8 cellular contexts compared by ENCODE assay signal in the genomic region with DNA sequence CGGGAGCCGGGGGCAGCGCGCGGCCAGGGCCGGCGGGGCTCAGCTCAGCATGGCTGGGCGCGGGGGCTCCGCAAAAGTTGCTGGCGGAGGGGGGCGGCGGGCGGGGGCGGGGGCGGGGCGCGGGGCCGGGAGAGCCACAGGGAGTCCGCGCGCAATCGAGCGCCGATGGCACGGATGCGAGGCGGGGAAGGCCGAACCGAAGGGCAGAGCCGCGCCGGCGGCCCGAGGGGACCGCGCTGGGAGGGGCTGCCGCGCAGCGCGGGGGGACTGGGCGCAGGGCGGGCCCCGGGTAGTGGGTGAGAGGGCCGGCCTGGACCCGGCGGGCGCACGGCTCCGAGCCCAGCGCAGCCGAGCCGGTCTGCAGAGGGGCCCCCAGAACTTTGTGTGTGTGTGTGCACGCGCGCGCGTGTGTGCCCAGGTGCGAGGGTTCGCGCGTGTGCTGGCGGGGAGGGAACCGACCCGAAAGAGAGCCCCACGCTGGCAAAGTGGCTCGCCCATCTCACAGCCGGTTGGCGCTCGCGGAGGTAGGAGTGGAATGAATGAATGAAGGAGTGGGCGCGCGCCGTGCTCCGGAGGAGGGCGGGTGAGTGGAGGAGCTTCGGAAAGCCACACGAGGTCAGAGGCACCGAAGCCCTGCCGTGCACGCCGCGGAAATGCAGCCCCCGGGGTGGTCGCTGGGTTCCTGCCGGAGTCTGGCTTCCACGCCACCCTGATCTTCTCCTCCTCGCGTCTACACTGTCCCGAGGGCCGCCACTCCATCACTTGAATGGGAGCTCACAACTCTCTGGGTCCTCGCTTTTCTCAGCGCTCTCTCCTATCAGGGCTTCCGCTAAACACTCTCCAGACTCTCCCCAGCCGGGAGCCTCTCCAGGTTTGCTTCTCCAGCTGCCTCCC. TPM values are rescaled to one million over a fixed set of nuclear protein-coding genes. Genes with fewer than 3 reads are reported as not detected.
DNase-seq lines count a peak whose midpoint lies in the region; ATAC-seq and TF ChIP-seq lines count a peak whose summit lies in the region.

A gene (minus strand): TSS at position 51 of the 894 bp plus-strand sequence. CDS start 375 bp downstream, outside the sequence.

- peaks cover 22 to 23% of the 10 kb centered on the region in 2 experiments for H3K4me1 ChIP-seq in SK-N-SH (ENCODE audit: control insufficient read depth in 1 of 2, insufficient read depth in 2 of 2, low read depth in 1 of 2, low read length in 1 of 2)
- peaks cover 39 to 40% of the 10 kb centered on the region in 2 experiments for H3K4me1 ChIP-seq in neutrophil (ENCODE audit: control insufficient read depth in 1 of 2, insufficient read depth in 1 of 2, low read depth in 1 of 2, low read length in 1 of 2)

- H3K4me2 ChIP-seq in SK-N-SH: peak within 1 kb of the TSS; percentile 90

- H3K36me3 ChIP-seq in SK-N-SH (replicated peaks in 1 of 2; ENCODE audit: control insufficient read depth in 1 of 2, insufficient read depth in 2 of 2, low read length in 1 of 2) (peaks cover 0 to 4% of the 10 kb centered on the region in 2 experiments), neutrophil (no peaks in the 10 kb centered on the region)

- 2% methylated on average over 47 of the region's 96 CpGs for WGBS in SK-N-SH (ENCODE audit: low lambda C conversion rate)

- peak; percentile 11 for DNase-seq in DMS 273 treated with DMSO at 0.1 percent for 48 hours (lab: John Stamatoyannopoulos, UW)
- DNase-seq in SK-N-SH: peak; percentile 99
- peak; percentile 78 for DNase-seq in activated naive CD4-positive, alpha-beta T cell treated with anti-CD3 and anti-CD28 coated beads, Interleukin-2, amount 10 ng/mL, durations not matched to agents 7 days and 5 days
- peak; percentile 77 for DNase-seq in germinal center (ENCODE audit: low spot score)

- TF ChIP-seq RAD21 in Ishikawa (IDR thresholded peaks at IDR 0.05; ENCODE audit: low read depth) (no peak), SK-N-SH (IDR thresholded peaks at IDR 0.05; ENCODE audit: low read length) (no peak)

- H3K27ac Mint-ChIP-seq in activated naive CD4-positive, alpha-beta T cell treated with anti-CD3 and anti-CD28 coated beads, Interleukin-2, amount 10 ng/mL, durations not matched to agents 7 days and 5 days: peak within 1 kb of the TSS; percentile 95

- peaks cover 50% of the 10 kb centered on the region for H3K79me2 ChIP-seq in SK-N-SH (ENCODE audit: insufficient read depth)

- H3K27me3 ChIP-seq in SK-N-SH (ENCODE audit: insufficient read depth) (no peaks in the 10 kb centered on the region), neutrophil (peaks cover 17% of the 10 kb centered on the region)

- peak within 1 kb of the TSS; percentile 98 for H3K4me3 Mint-ChIP-seq in activated naive CD4-positive, alpha-beta T cell treated with anti-CD3 and anti-CD28 coated beads, Interleukin-2, amount 10 ng/mL, durations not matched to agents 7 days and 5 days

- POLR2A ChIA-PET in SK-N-SH (lab: Yijun Ruan, JAX): interaction anchor here (0.8 kb wide), 1 partner anchor 20 kb away, joined by 3 read pairs; no protein-coding TSS in a partner anchor

- peak within 1 kb of the TSS; percentile 92 for H2AFZ ChIP-seq in SK-N-SH (ENCODE audit: low read depth)

- CTCF ChIA-PET in SK-N-SH (lab: Yijun Ruan, JAX): interaction anchor here (0.9 to 8.6 kb wide), 15 partner anchors 9 to 279 kb away, joined by 3 to 53 read pairs (median 4); no protein-coding TSS in a partner anchor
- CTCF ChIA-PET in activated naive CD4-positive, alpha-beta T cell treated with anti-CD3 and anti-CD28 coated beads, Interleukin-2, amount 10 ng/mL, durations not matched to agents 7 days and 5 days (lab: Charles Lee): interaction anchor here (0.8 to 2.1 kb wide), 4 partner anchors 10 to 159 kb away, joined by 3 to 6 read pairs (median 3); no protein-coding TSS in a partner anchor

- peaks cover 44% of the 10 kb centered on the region for H3K4me1 Mint-ChIP-seq in activated naive CD4-positive, alpha-beta T cell treated with anti-CD3 and anti-CD28 coated beads, Interleukin-2, amount 10 ng/mL, durations not matched to agents 7 days and 5 days

- TF ChIP-seq CTCF in SK-N-SH (IDR thresholded peaks at IDR 0.05) (no peak), neutrophil (IDR thresholded peaks at IDR 0.05) (no peak)

- peak; percentile 58 for ATAC-seq in GM21515 (IDR thresholded peaks at IDR 0.05; ENCODE audit: unreplicated experiment)

- H3K27ac ChIP-seq in SK-N-SH (ENCODE audit: low read depth in 2 of 2, low read length in 1 of 2) (peak within 1 kb of the TSS; percentile 87 to 97), neutrophil (peak within 1 kb of the TSS; percentile 95), temporal lobe (ENCODE audit: low read depth, low read length) (peak within 1 kb of the TSS; percentile 93)

- H3F3A ChIP-seq in SK-N-SH (replicated peaks; ENCODE audit: insufficient read depth): peaks cover 35% of the 10 kb centered on the region

- H3K9me3 Mint-ChIP-seq in activated naive CD4-positive, alpha-beta T cell treated with anti-CD3 and anti-CD28 coated beads, Interleukin-2, amount 10 ng/mL, durations not matched to agents 7 days and 5 days: no peaks in the 10 kb centered on the region

- no peaks in the 10 kb centered on the region for H3K9me2 ChIP-seq in SK-N-SH

- peak within 1 kb of the TSS; percentile 82 for H3K9ac ChIP-seq in SK-N-SH

- H3K9me3 ChIP-seq in SK-N-SH (no peaks in the 10 kb centered on the region), neutrophil (no peaks in the 10 kb centered on the region)

- no peaks in the 10 kb centered on the region for H3K36me3 Mint-ChIP-seq in activated naive CD4-positive, alpha-beta T cell treated with anti-CD3 and anti-CD28 coated beads, Interleukin-2, amount 10 ng/mL, durations not matched to agents 7 days and 5 days

- TF ChIP-seq EP300 in Ishikawa (IDR thresholded peaks at IDR 0.05; ENCODE audit: borderline replicate concordance): no peak
- TF ChIP-seq EP300 in SK-N-SH (IDR thresholded peaks at IDR 0.05; ENCODE audit: borderline replicate concordance in 1 of 2, low read depth in 1 of 2, low read length in 1 of 2): peak in 1 of 2 experiments; percentile 30; a peak in 1 of 4 replicates

- H4K20me1 ChIP-seq in SK-N-SH (ENCODE audit: insufficient read depth): peaks cover 12% of the 10 kb centered on the region

- H3K27me3 Mint-ChIP-seq in activated naive CD4-positive, alpha-beta T cell treated with anti-CD3 and anti-CD28 coated beads, Interleukin-2, amount 10 ng/mL, durations not matched to agents 7 days and 5 days: peaks cover 37% of the 10 kb centered on the region

- H3K4me3 ChIP-seq in SK-N-SH (ENCODE audit: low read depth in 2 of 2, low read length in 1 of 2) (peak within 1 kb of the TSS; percentile 84 to 98), neutrophil (ENCODE audit: low read depth in 1 of 2, low read length in 1 of 2) (peak within 1 kb of the TSS; percentile 74 to 77)

TF ChIP-seq in Ishikawa, 13 proteins besides CTCF, POLR2A, EP300 and RAD21 (continues in another document):
- TF ChIP-seq EGR1 (IDR thresholded peaks at IDR 0.05): 0 out of 2 replicates have a peak, but pooled peaks have one; percentile 22
- 0 out of 2 replicates have a peak, but pooled peaks have one; percentile 13 for TF ChIP-seq TAF1 (IDR thresholded peaks at IDR 0.05; ENCODE audit: low read depth)
- TF ChIP-seq, protein P1, sequence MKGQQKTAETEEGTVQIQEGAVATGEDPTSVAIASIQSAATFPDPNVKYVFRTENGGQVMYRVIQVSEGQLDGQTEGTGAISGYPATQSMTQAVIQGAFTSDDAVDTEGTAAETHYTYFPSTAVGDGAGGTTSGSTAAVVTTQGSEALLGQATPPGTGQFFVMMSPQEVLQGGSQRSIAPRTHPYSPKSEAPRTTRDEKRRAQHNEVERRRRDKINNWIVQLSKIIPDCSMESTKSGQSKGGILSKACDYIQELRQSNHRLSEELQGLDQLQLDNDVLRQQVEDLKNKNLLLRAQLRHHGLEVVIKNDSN (IDR thresholded peaks at IDR 0.05): no peak
- TF ChIP-seq ZBTB7A (IDR thresholded peaks at IDR 0.05; ENCODE audit: low read depth): no peak; the same call in 1 of the 2 replicates
- TF ChIP-seq YY1 (IDR thresholded peaks at IDR 0.05; ENCODE audit: low read depth): no peak; the same call in 1 of the 2 replicates
- TF ChIP-seq CREB1 (IDR thresholded peaks at IDR 0.05; ENCODE audit: low read depth): no peak
- no peak for TF ChIP-seq NFIC (IDR thresholded peaks at IDR 0.05)
- TF ChIP-seq CEBPB (IDR thresholded peaks at IDR 0.05): no peak
- no peak for TF ChIP-seq TCF12 (IDR thresholded peaks at IDR 0.05; ENCODE audit: low read depth)
- TF ChIP-seq FOXM1 (IDR thresholded peaks at IDR 0.05; ENCODE audit: borderline replicate concordance, low read depth): no peak

TF ChIP-seq in SK-N-SH, 30 proteins besides CTCF, POLR2A, EP300 and RAD21:
- peak; percentile 45 for TF ChIP-seq NRF1 (IDR thresholded peaks at IDR 0.05; ENCODE audit: low read depth, low read length)
- TF ChIP-seq GABPA (IDR thresholded peaks at IDR 0.05; ENCODE audit: low read depth): no peak
- peak; percentile 55; the same call in 1 of the 2 replicates for TF ChIP-seq TAF1 (IDR thresholded peaks at IDR 0.05; ENCODE audit: borderline replicate concordance, low read depth, low read length)
- peak; percentile 75; the same call in 1 of the 2 replicates for TF ChIP-seq MXI1 (IDR thresholded peaks at IDR 0.05; ENCODE audit: low read depth, low read length)
- TF ChIP-seq RCOR1 (IDR thresholded peaks at IDR 0.05; ENCODE audit: low read length): no peak
- peak; percentile 46 for TF ChIP-seq CHD2 (IDR thresholded peaks at IDR 0.05; ENCODE audit: low read length, partially characterized antibody)
- no peak for TF ChIP-seq RXRA (IDR thresholded peaks at IDR 0.05; ENCODE audit: borderline replicate concordance, low read depth)
- TF ChIP-seq, protein P2, sequence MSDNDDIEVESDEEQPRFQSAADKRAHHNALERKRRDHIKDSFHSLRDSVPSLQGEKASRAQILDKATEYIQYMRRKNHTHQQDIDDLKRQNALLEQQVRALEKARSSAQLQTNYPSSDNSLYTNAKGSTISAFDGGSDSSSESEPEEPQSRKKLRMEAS (IDR thresholded peaks at IDR 0.05; ENCODE audit: low read depth): no peak
- no peak for TF ChIP-seq RFX5 (IDR thresholded peaks at IDR 0.05; ENCODE audit: low read length)
TF ChIP-seq in SK-N-SH: peak in this region for 4.

RNA-seq across cellular contexts. Expression of the gene that starts here (rescaled TPM):
- polyA plus RNA-seq in SK-N-SH (2012; rRNA removed): 9.2 and 14.2 TPM in 2 replicates
- polyA plus RNA-seq in SK-N-SH (2012; cell fraction: cytosol; rRNA removed): 10.7 and 13.4 TPM in 2 replicates
- polyA plus RNA-seq in SK-N-SH (2012; cell fraction: nucleus; rRNA removed): 15.8 and 18.8 TPM in 2 replicates
- total RNA-seq in temporal lobe: 20.4 TPM

Comparison
In these comparisons a context has a peak if more than half of its experiments do, and no peak if none do; other contexts are left out.
1. Peak in every context shown above with its lines: DNase-seq, ATAC-seq, H3K4me3 ChIP-seq and H3K27ac ChIP-seq.
2. DNase-seq: peak in every context shown above with its lines; median percentile 99 in SK-N-SH; 78 in activated naive CD4-positive, alpha-beta T cell treated with anti-CD3 and anti-CD28 coated beads, Interleukin-2, amount 10 ng/mL, durations not matched to agents 7 days and 5 days; 77 in germinal center; 11 in DMS 273 treated with DMSO at 0.1 percent for 48 hours.